In genomic region chr10:67043041-67043440, GRCh38 we compare ENCODE assay signal across 6 cellular contexts.
"Had no signal": no experiment of that assay in that cellular context is flagged by ENCODE, and none has a peak within 500 bp of the region (broad histone marks: within the 10 kb centered on the region; RNA-seq: fewer than 3 reads in every experiment).

No MANE protein-coding gene starts in this region.

- H3K36me3 Mint-ChIP-seq: IgD-negative memory B cell had no signal

- H3K4me2 ChIP-seq: GM23338 had no signal

- DNase-seq: H9, HCEC 1CT had no signal

- H3K9me3 Mint-ChIP-seq: GM23338, H9 had no signal

- H3K27ac Mint-ChIP-seq: GM23338, H9, IgD-negative memory B cell had no signal

- H3K27me3 Mint-ChIP-seq: IgD-negative memory B cell had no signal

- H3K4me3 ChIP-seq: GM23338 had no signal

- H3K4me3 Mint-ChIP-seq: GM23338, H9, IgD-negative memory B cell had no signal

- H3K27ac ChIP-seq: HL-60 had no signal

- H3K4me1 Mint-ChIP-seq: GM23338, H9, IgD-negative memory B cell had no signal

- H2AFZ ChIP-seq: GM23338 had no signal

- ATAC-seq: GM23338, HepG2 had no signal
